ENCODE assay signal across 12 cellular contexts in the genomic region with DNA sequence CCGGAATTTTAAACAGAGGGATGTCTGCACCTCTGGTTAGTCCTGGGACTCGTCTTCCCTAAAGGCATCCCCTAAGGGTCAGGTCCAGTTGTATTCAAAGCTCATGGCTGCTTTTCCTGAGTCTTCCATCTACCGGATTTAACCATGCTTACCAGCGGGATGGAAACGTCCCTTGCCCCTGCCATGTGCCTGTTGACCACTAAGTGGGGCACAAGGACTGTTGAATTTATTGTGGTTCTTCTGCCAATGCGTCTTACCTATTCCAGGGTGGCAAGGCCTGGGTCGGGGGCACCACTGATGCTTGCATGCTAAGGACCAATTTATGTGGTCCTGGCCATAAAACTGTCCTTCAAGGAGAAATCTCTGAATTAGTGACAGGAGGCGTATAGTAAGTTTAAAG. TPM values are rescaled to one million over a fixed set of nuclear protein-coding genes. Genes with fewer than 3 reads are reported as not detected.
DNase-seq lines count a peak whose midpoint lies in the region; ATAC-seq, FAIRE-seq and TF ChIP-seq lines count a peak whose summit lies in the region.
"Had no signal": no experiment of that assay in that cellular context is flagged by ENCODE, and none has a peak within 500 bp of the region (broad histone marks: within the 10 kb centered on the region; RNA-seq: fewer than 3 reads in every experiment).

No MANE protein-coding gene starts in this region.

- no peaks in the 10 kb centered on the region for H3K36me3 ChIP-seq in BE2C
- H3K36me3 ChIP-seq: ovary, vagina had no signal

- peak; percentile 32 for DNase-seq in BE2C
- DNase-seq in GM12892 (ENCODE audit: insufficient read length) = no peak
- peak; percentile 19 to 72 for DNase-seq in NCI-H526 (lab: John Stamatoyannopoulos, UW)
- DNase-seq in fibroblast of mammary gland (ENCODE audit: low read depth) = peak; percentile 4
- DNase-seq in glutamatergic neuron = no peak
- no peak for DNase-seq in GF-D8 (lab: John Stamatoyannopoulos, UW)
- no peak for DNase-seq in activated CD4-positive, alpha-beta T cell treated with anti-CD3 and anti-CD28 coated beads for 4 hours
- DNase-seq: activated naive CD4-positive, alpha-beta T cell treated with Interleukin-2 at 50 U/mL for 16 hours; ovary had no signal

- TF ChIP-seq CTCF in BE2C (IDR thresholded peaks at IDR 0.05; ENCODE audit: low read depth, low read length) (peak; percentile 58), fibroblast of mammary gland (conservative IDR thresholded peaks at IDR 0.05; ENCODE audit: control insufficient read depth, insufficient read depth, low read depth, low read length) (peak; percentile 8), glutamatergic neuron (IDR thresholded peaks at IDR 0.05; ENCODE audit: partially characterized antibody, unreplicated experiment) (no peak)

- H3K27me3 ChIP-seq in BE2C = no peaks in the 10 kb centered on the region
- H3K27me3 ChIP-seq: ovary, vagina had no signal

- H3K27me3 Mint-ChIP-seq in glutamatergic neuron (ENCODE audit: unreplicated experiment) = no peaks in the 10 kb centered on the region

- no peak for ATAC-seq in HG03342 (IDR thresholded peaks at IDR 0.05; ENCODE audit: unreplicated experiment)

- no peaks in the 10 kb centered on the region for H3K36me3 Mint-ChIP-seq in glutamatergic neuron (ENCODE audit: unreplicated experiment)

- no peaks in the 10 kb centered on the region for H3K9me3 Mint-ChIP-seq in glutamatergic neuron (ENCODE audit: unreplicated experiment)

- H3K27ac Mint-ChIP-seq in glutamatergic neuron (ENCODE audit: unreplicated experiment) = no peak overlapping the region

- no peaks in the 10 kb centered on the region for H3K4me1 ChIP-seq in BE2C
- H3K4me1 ChIP-seq: vagina had no signal

- TF ChIP-seq POLR2A in GM12892 (IDR thresholded peaks at IDR 0.05; ENCODE audit: low read depth, low read length) = no peak

- FAIRE-seq in GM12892 (lab: Jason Lieb, UNC) = peak; percentile 38
- FAIRE-seq: islet of Langerhans had no signal

- H3K4me3 ChIP-seq in BE2C (ENCODE audit: low read depth, low read length) = no peak overlapping the region
- H3K4me3 ChIP-seq in fibroblast of mammary gland (ENCODE audit: control insufficient read depth, low read depth, low read length) = no peak overlapping the region
- H3K4me3 ChIP-seq: ovary, vagina had no signal

- H3K4me1 Mint-ChIP-seq in glutamatergic neuron (ENCODE audit: low read depth, unreplicated experiment) = no peaks in the 10 kb centered on the region

- no peaks in the 10 kb centered on the region for H3K9me3 ChIP-seq in BE2C
- H3K9me3 ChIP-seq: ovary, vagina had no signal

- H3K4me3 Mint-ChIP-seq in glutamatergic neuron (ENCODE audit: unreplicated experiment) = no peak overlapping the region

RNA-seq across cellular contexts. Expression of gene ANKRD42, which starts 25.6 kb away (rescaled TPM):
- 2.2 TPM for polyA plus RNA-seq in BE2C (2012; ENCODE audit: insufficient read depth, insufficient read length, low read depth)
- 2.5 TPM for polyA plus RNA-seq in GM12892 (2012; ENCODE audit: missing spikeins)
- 2.2 TPM for total RNA-seq in glutamatergic neuron (ENCODE audit: unreplicated experiment)

Comparison
In these comparisons a context has a peak if more than half of its experiments do, and no peak if none do; other contexts are left out.
1. DNase-seq: peak in BE2C (single experiment), NCI-H526 (2 of 2) and fibroblast of mammary gland (single experiment); none in GM12892 (single experiment), glutamatergic neuron (single experiment), GF-D8 (single experiment) and activated CD4-positive, alpha-beta T cell treated with anti-CD3 and anti-CD28 coated beads for 4 hours (0 of 2).